Comparison of ENCODE assay signal across 27 cellular contexts in the genomic region with DNA sequence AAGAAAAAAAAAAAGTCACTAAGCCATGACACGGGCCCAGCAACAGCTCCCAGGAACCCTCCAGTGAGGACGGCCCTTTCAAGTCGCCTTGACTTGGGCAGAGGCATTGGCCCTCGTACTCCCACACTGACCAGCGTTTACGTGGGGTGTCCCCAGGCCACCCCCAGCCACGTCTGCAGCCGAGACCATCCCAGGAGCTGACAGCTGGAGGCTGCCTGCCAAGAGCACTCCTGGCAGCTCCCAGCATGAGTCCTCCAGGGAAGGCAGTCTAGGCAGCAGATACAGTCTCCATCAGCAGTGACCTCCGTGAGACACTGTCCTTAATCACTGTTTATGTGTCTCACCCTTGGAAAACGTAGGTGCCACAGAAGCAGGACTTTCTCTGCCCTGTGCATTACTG.
"Had no signal": no experiment of that assay in that cellular context is flagged by ENCODE, and none has a peak within 500 bp of the region (broad histone marks: within the 10 kb centered on the region; RNA-seq: fewer than 3 reads in every experiment).

No MANE protein-coding gene starts in this region.

- H3K27ac Mint-ChIP-seq: activated T-helper 2 cell treated with anti-CD3 and anti-CD28 coated beads, Interferon-gamma antibody, Interleukin-2, Interleukin-4, amounts not matched to agents 10 μg/mL and 5 μg/mL and 100 μg/mL, durations not matched to agents 14 hours and 24 hours and 36 hours; natural killer cell; type B pancreatic cell had no signal

- ATAC-seq: activated T-cell treated with anti-CD3 and anti-CD28 coated beads, Interleukin-2, amount 50 U/mL, for 4 hours; foreskin keratinocyte; natural killer cell; WTC11 had no signal

- H3K4me3 Mint-ChIP-seq: activated naive CD8-positive, alpha-beta T cell; activated T-cell treated with anti-CD3 and anti-CD28 coated beads, Interleukin-2, amount 50 U/mL, for 4 hours; mesothelial cell of epicardium; natural killer cell; type B pancreatic cell; WTC11 had no signal

- H3K4me1 ChIP-seq: adrenal gland, ascending aorta, foreskin keratinocyte, parathyroid adenoma, sigmoid colon, testis had no signal

- H3K27me3 ChIP-seq: adrenal gland, ascending aorta, brain microvascular endothelial cell, foreskin keratinocyte, sigmoid colon, testis had no signal

- DNase-seq: activated CD4-positive, alpha-beta T cell treated with anti-CD3 and anti-CD28 coated beads for 4 hours; activated CD4-positive, alpha-beta T cell treated with anti-CD3 and anti-CD28 coated beads, Interleukin-2, amount 50 U/mL, for 48 hours; activated CD8-positive, alpha-beta memory T cell treated with anti-CD3 and anti-CD28 coated beads, Interleukin-2, amount 50 U/mL, for 48 hours; activated naive CD4-positive, alpha-beta T cell; activated T-cell treated with anti-CD3 and anti-CD28 coated beads, Interleukin-2, amount 50 U/mL, for 4 hours; adrenal gland; brain microvascular endothelial cell; central memory CD4-positive, alpha-beta T cell; dermis blood vessel endothelial cell; effector CD8-positive, alpha-beta T cell; erythroblast; foreskin keratinocyte; glutamatergic neuron; hippocampal formation; natural killer cell; sigmoid colon; stimulated activated CD4-positive, alpha-beta T cell treated with anti-CD3 and anti-CD28 coated beads, Interleukin-4, amount 100 ng/mL, for 1 hour; stimulated activated naive CD4-positive, alpha-beta T cell; T1000; testis had no signal

- H3K36me3 ChIP-seq: adrenal gland, ascending aorta, brain microvascular endothelial cell, sigmoid colon had no signal

- H3K27me3 Mint-ChIP-seq: activated naive CD8-positive, alpha-beta T cell; type B pancreatic cell had no signal

- H3K9me3 Mint-ChIP-seq: activated T-cell treated with anti-CD3 and anti-CD28 coated beads, Interleukin-2, amount 50 U/mL, for 4 hours; activated T-helper 2 cell treated with anti-CD3 and anti-CD28 coated beads, Interferon-gamma antibody, Interleukin-2, Interleukin-4, amounts not matched to agents 10 μg/mL and 5 μg/mL and 100 μg/mL, durations not matched to agents 14 hours and 24 hours and 36 hours; mesothelial cell of epicardium; natural killer cell; type B pancreatic cell; WTC11 had no signal

- H3K36me3 Mint-ChIP-seq: activated naive CD8-positive, alpha-beta T cell; mesothelial cell of epicardium; natural killer cell; type B pancreatic cell; WTC11 had no signal

- H3K9ac ChIP-seq: parathyroid adenoma had no signal

- H3K27ac ChIP-seq: adrenal gland, ascending aorta, brain microvascular endothelial cell, foreskin keratinocyte, parathyroid adenoma, sigmoid colon, testis had no signal

- H3K79me2 ChIP-seq: parathyroid adenoma had no signal

- H3K4me3 ChIP-seq: adrenal gland, ascending aorta, sigmoid colon, testis had no signal

- H3K9me3 ChIP-seq: adrenal gland, ascending aorta, sigmoid colon, testis had no signal

- H2AFZ ChIP-seq: parathyroid adenoma had no signal
